Comparison of ENCODE assay signal across 16 cellular contexts in genomic region chr2:132797551-132797950, GRCh38.
DNase-seq lines count a peak whose midpoint lies in the region; ATAC-seq lines count a peak whose summit lies in the region.
"Had no signal": no experiment of that assay in that cellular context is flagged by ENCODE, and none has a peak within 500 bp of the region (broad histone marks: within the 10 kb centered on the region; RNA-seq: fewer than 3 reads in every experiment).

No MANE protein-coding gene starts in this region.

- no peak overlapping the region for H3K4me3 ChIP-seq in skeletal muscle cell (ENCODE audit: low read depth, low read length)
- H3K4me3 ChIP-seq: body of pancreas had no signal

- no peak for ATAC-seq in GM21717 (IDR thresholded peaks at IDR 0.05; ENCODE audit: unreplicated experiment)
- ATAC-seq: body of pancreas, left ventricle myocardium superior, T-cell, WTC11 had no signal

- DNase-seq in EL (peak; percentile 86), RKO (ENCODE audit: low spot score) (peak; percentile 21), fibroblast of peridontal ligament (ENCODE audit: extremely low read depth) (peak; percentile 76), skeletal muscle cell (ENCODE audit: low read depth) (peak; percentile 55), iPS-NIHi11 (ENCODE audit: low spot score) (no peak)
- DNase-seq in NK-92 treated with Interleukin-12 subunit alpha and Interleukin-12 subunit beta, amount 100 ng/mL, for 24 hours (lab: John Stamatoyannopoulos, UW): no peak
- DNase-seq: activated gamma-delta T cell, body of pancreas, DMS79, left ventricle myocardium superior, NCI-H2107, NCI-H774, RPMI8226, T-cell had no signal

Comparison
In these comparisons a context has a peak if more than half of its experiments do, and no peak if none do; other contexts are left out.
1. DNase-seq: peak in EL (single experiment), RKO (single experiment), fibroblast of peridontal ligament (single experiment) and skeletal muscle cell (single experiment); none in iPS-NIHi11 (single experiment) and NK-92 treated with Interleukin-12 subunit alpha and Interleukin-12 subunit beta, amount 100 ng/mL, for 24 hours (single experiment).